Comparison of ENCODE assay signal across 2 cellular contexts in the genomic region with DNA sequence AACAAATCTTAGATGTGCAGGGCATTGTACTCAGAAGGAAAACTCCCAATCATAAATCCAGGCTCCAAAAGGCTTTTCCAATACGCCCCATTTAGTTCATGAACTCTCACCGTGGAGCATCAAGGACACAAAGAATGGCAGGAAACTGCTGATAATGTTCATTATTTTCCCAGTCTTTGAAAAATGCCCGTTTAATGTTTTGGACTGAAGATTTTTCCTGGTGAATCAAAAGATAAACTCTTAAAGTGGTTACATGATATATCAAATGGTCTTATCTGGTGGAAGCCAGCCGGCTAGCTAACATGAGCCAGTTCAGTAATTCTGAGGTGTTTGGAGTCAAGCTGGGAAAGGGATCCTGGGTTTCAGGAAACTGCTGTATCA.
TF ChIP-seq lines count a peak whose summit lies in the region.

No MANE protein-coding gene starts in this region.

TF ChIP-seq in SK-N-SH, 30 proteins besides CTCF, POLR2A, EP300 and RAD21:
- TF ChIP-seq FOXJ3 (CRISPR knock-in tag; IDR thresholded peaks at IDR 0.05) (no peak), GATA2 (CRISPR knock-in tag; IDR thresholded peaks at IDR 0.05) (no peak), JUND (IDR thresholded peaks at IDR 0.05) (no peak), RXRA (IDR thresholded peaks at IDR 0.05; ENCODE audit: borderline replicate concordance, low read depth) (no peak), FOXM1 (IDR thresholded peaks at IDR 0.05; ENCODE audit: low read depth) (no peak), CHD2 (IDR thresholded peaks at IDR 0.05; ENCODE audit: low read length, partially characterized antibody) (no peak), TAF1 (IDR thresholded peaks at IDR 0.05; ENCODE audit: borderline replicate concordance, low read depth, low read length) (no peak), NRF1 (IDR thresholded peaks at IDR 0.05; ENCODE audit: low read depth, low read length) (no peak), MXI1 (IDR thresholded peaks at IDR 0.05; ENCODE audit: low read depth, low read length) (no peak), TCF12 (IDR thresholded peaks at IDR 0.05) (no peak), TEAD4 (IDR thresholded peaks at IDR 0.05; ENCODE audit: borderline replicate concordance, insufficient read depth) (no peak), ELF1 (IDR thresholded peaks at IDR 0.05) (no peak), POLR2AphosphoS5 (IDR thresholded peaks at IDR 0.05; ENCODE audit: low read depth, low read length) (no peak)
- TF ChIP-seq, protein P1, sequence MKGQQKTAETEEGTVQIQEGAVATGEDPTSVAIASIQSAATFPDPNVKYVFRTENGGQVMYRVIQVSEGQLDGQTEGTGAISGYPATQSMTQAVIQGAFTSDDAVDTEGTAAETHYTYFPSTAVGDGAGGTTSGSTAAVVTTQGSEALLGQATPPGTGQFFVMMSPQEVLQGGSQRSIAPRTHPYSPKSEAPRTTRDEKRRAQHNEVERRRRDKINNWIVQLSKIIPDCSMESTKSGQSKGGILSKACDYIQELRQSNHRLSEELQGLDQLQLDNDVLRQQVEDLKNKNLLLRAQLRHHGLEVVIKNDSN (IDR thresholded peaks at IDR 0.05; ENCODE audit: borderline replicate concordance, low read depth), result no peak
- TF ChIP-seq, protein P2, sequence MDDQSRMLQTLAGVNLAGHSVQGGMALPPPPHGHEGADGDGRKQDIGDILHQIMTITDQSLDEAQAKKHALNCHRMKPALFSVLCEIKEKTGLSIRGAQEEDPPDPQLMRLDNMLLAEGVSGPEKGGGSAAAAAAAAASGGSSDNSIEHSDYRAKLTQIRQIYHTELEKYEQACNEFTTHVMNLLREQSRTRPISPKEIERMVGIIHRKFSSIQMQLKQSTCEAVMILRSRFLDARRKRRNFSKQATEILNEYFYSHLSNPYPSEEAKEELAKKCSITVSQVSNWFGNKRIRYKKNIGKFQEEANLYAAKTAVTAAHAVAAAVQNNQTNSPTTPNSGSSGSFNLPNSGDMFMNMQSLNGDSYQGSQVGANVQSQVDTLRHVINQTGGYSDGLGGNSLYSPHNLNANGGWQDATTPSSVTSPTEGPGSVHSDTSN (IDR thresholded peaks at IDR 0.05), result no peak
- TF ChIP-seq, protein P3, sequence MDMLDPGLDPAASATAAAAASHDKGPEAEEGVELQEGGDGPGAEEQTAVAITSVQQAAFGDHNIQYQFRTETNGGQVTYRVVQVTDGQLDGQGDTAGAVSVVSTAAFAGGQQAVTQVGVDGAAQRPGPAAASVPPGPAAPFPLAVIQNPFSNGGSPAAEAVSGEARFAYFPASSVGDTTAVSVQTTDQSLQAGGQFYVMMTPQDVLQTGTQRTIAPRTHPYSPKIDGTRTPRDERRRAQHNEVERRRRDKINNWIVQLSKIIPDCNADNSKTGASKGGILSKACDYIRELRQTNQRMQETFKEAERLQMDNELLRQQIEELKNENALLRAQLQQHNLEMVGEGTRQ (IDR thresholded peaks at IDR 0.05; ENCODE audit: borderline replicate concordance, low read depth, low read length), result no peak
- TF ChIP-seq, protein P4, sequence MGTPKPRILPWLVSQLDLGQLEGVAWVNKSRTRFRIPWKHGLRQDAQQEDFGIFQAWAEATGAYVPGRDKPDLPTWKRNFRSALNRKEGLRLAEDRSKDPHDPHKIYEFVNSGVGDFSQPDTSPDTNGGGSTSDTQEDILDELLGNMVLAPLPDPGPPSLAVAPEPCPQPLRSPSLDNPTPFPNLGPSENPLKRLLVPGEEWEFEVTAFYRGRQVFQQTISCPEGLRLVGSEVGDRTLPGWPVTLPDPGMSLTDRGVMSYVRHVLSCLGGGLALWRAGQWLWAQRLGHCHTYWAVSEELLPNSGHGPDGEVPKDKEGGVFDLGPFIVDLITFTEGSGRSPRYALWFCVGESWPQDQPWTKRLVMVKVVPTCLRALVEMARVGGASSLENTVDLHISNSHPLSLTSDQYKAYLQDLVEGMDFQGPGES (IDR thresholded peaks at IDR 0.05; ENCODE audit: low read depth, low read length), result no peak

TF ChIP-seq in SK-N-SH treated with all-trans-retinoic acid at 6 μM for 48 hours, 23 proteins besides CTCF, POLR2A, EP300 and RAD21:
- TF ChIP-seq, protein P5, sequence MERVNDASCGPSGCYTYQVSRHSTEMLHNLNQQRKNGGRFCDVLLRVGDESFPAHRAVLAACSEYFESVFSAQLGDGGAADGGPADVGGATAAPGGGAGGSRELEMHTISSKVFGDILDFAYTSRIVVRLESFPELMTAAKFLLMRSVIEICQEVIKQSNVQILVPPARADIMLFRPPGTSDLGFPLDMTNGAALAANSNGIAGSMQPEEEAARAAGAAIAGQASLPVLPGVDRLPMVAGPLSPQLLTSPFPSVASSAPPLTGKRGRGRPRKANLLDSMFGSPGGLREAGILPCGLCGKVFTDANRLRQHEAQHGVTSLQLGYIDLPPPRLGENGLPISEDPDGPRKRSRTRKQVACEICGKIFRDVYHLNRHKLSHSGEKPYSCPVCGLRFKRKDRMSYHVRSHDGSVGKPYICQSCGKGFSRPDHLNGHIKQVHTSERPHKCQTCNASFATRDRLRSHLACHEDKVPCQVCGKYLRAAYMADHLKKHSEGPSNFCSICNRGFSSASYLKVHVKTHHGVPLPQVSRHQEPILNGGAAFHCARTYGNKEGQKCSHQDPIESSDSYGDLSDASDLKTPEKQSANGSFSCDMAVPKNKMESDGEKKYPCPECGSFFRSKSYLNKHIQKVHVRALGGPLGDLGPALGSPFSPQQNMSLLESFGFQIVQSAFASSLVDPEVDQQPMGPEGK (CRISPR knock-in tag; IDR thresholded peaks at IDR 0.05; ENCODE audit: borderline replicate concordance), result no peak
- no peak for TF ChIP-seq SNAI2 (CRISPR knock-in tag; IDR thresholded peaks at IDR 0.05)
